Comparison of ENCODE assay signal across 9 cellular contexts in the genomic region with DNA sequence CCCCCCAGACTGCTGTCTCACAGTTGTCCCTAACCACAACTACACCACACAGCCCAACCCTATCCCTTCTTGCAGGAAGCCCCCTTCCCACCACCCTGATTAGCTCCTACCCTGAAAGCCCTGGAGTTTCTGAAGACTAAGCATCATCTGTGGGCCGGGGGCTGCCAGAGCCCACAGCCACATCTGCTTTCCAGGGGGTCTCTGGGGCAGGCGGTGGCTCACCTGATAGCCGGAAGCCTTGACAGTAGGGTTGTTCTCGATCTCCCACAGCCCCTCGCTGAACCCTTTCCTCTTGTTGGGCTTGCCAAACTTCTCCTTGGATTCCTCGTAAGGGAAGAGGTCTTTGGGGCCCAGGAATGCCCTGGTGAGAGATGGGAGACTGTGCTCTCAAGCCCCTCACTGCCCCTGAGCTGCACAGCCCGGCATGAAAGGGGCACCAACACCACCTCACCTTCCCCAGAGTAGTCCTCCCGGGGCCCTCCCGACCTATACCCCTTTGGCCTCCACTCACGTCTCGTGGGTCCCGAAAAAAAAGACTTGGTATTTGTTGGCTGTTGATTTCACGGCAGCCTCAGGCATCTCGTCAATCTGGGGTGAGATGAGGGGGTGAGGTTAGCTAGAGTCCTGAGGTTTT. TPM values are rescaled to one million over a fixed set of nuclear protein-coding genes. Genes with fewer than 3 reads are reported as not detected.
DNase-seq lines count a peak whose midpoint lies in the region; ATAC-seq, FAIRE-seq and TF ChIP-seq lines count a peak whose summit lies in the region.
"Had no signal": no experiment of that assay in that cellular context is flagged by ENCODE, and none has a peak within 500 bp of the region (broad histone marks: within the 10 kb centered on the region; RNA-seq: fewer than 3 reads in every experiment).

No MANE protein-coding gene starts in this region.

- H3K9ac ChIP-seq in muscle layer of colon (ENCODE audit: low read length): no peak overlapping the region

- TF ChIP-seq CTCF in cardiac muscle cell (IDR thresholded peaks at IDR 0.05; ENCODE audit: low read depth, low read length): no peak
- TF ChIP-seq CTCF in type B pancreatic cell (conservative IDR thresholded peaks at IDR 0.05): no peak

- H3K4me1 ChIP-seq in cardiac muscle cell (ENCODE audit: low read depth) (peaks cover 34% of the 10 kb centered on the region), muscle layer of colon (ENCODE audit: insufficient read depth, low read length) (peaks cover 52% of the 10 kb centered on the region)

- no peak for FAIRE-seq in H54 (lab: Jason Lieb, UNC)

- no peak for TF ChIP-seq POLR2A in H54 (IDR thresholded peaks at IDR 0.05; ENCODE audit: low read depth, low read length)

- H3K27me3 ChIP-seq in cardiac muscle cell: no peaks in the 10 kb centered on the region
- no peaks in the 10 kb centered on the region for H3K27me3 ChIP-seq in muscle layer of colon (ENCODE audit: control insufficient read depth in 1 of 2, insufficient read depth in 2 of 2, low read length in 2 of 2)

- no peaks in the 10 kb centered on the region for H3K9me3 Mint-ChIP-seq in activated naive CD8-positive, alpha-beta T cell treated with anti-CD3 and anti-CD28 coated beads, Interleukin-2, amount 10 ng/mL, durations not matched to agents 7 days and 5 days
- H3K9me3 Mint-ChIP-seq in type B pancreatic cell: no peaks in the 10 kb centered on the region

- H3K27ac Mint-ChIP-seq in activated naive CD8-positive, alpha-beta T cell treated with anti-CD3 and anti-CD28 coated beads, Interleukin-2, amount 10 ng/mL, durations not matched to agents 7 days and 5 days: peak overlapping the region; percentile 53
- H3K27ac Mint-ChIP-seq in type B pancreatic cell: peak overlapping the region; percentile 99

- peaks cover 53% of the 10 kb centered on the region for H3K4me1 Mint-ChIP-seq in activated naive CD8-positive, alpha-beta T cell treated with anti-CD3 and anti-CD28 coated beads, Interleukin-2, amount 10 ng/mL, durations not matched to agents 7 days and 5 days
- peaks cover 55% of the 10 kb centered on the region for H3K4me1 Mint-ChIP-seq in type B pancreatic cell (ENCODE audit: unreplicated experiment)

- DNase-seq in cardiac muscle cell (ENCODE audit: low read depth in 1 of 2, low spot score in 1 of 2) (no peak), left ventricle myocardium superior (no peak), type B pancreatic cell (ENCODE audit: extremely low spot score, unreplicated experiment) (no peak), H54 (ENCODE audit: insufficient read length, low spot score) (no peak), middle frontal gyrus (ENCODE audit: extremely low spot score, low spot score) (no peak)
- DNase-seq in activated naive CD8-positive, alpha-beta T cell treated with anti-CD3 and anti-CD28 coated beads, Interleukin-2, amount 10 ng/mL, durations not matched to agents 7 days and 5 days: no peak
- DNase-seq: NCI-H1417 treated with DMSO at 0.1 percent for 48 hours had no signal

- H3K9me3 ChIP-seq in cardiac muscle cell (ENCODE audit: low read depth): no peaks in the 10 kb centered on the region
- H3K9me3 ChIP-seq in muscle layer of colon (ENCODE audit: low read length): no peaks in the 10 kb centered on the region

- H3K27ac ChIP-seq in cardiac muscle cell (peak overlapping the region; percentile 100), muscle layer of colon (ENCODE audit: low read depth, low read length) (peak overlapping the region; percentile 16)

- H3K36me3 ChIP-seq in cardiac muscle cell (peaks cover 5% of the 10 kb centered on the region), muscle layer of colon (ENCODE audit: insufficient read depth, low read length) (peaks cover 34% of the 10 kb centered on the region)

- H3K36me3 Mint-ChIP-seq in activated naive CD8-positive, alpha-beta T cell treated with anti-CD3 and anti-CD28 coated beads, Interleukin-2, amount 10 ng/mL, durations not matched to agents 7 days and 5 days: peaks cover 34% of the 10 kb centered on the region
- peaks cover 12% of the 10 kb centered on the region for H3K36me3 Mint-ChIP-seq in type B pancreatic cell

- ATAC-seq in left ventricle myocardium superior (no peak), HG03159 (IDR thresholded peaks at IDR 0.05; ENCODE audit: unreplicated experiment) (no peak)
- ATAC-seq in activated naive CD8-positive, alpha-beta T cell treated with anti-CD3 and anti-CD28 coated beads, Interleukin-2, amount 10 ng/mL, durations not matched to agents 7 days and 5 days (ENCODE audit: low read depth): no peak

- no peaks in the 10 kb centered on the region for H3K27me3 Mint-ChIP-seq in activated naive CD8-positive, alpha-beta T cell treated with anti-CD3 and anti-CD28 coated beads, Interleukin-2, amount 10 ng/mL, durations not matched to agents 7 days and 5 days
- H3K27me3 Mint-ChIP-seq in type B pancreatic cell: no peaks in the 10 kb centered on the region

- no peak overlapping the region for H3K4me3 ChIP-seq in cardiac muscle cell
- no peak overlapping the region for H3K4me3 ChIP-seq in muscle layer of colon (ENCODE audit: low read depth in 1 of 2, low read length in 2 of 2)

- intact Hi-C loops in left ventricle myocardium superior (cut with micrococcal nuclease): no loop called here

- no peak overlapping the region for H3K4me3 Mint-ChIP-seq in activated naive CD8-positive, alpha-beta T cell treated with anti-CD3 and anti-CD28 coated beads, Interleukin-2, amount 10 ng/mL, durations not matched to agents 7 days and 5 days
- peak overlapping the region; percentile 95 for H3K4me3 Mint-ChIP-seq in type B pancreatic cell

- POLR2A ChIA-PET in activated naive CD8-positive, alpha-beta T cell treated with anti-CD3 and anti-CD28 coated beads, Interleukin-2, amount 10 ng/mL, durations not matched to agents 7 days and 5 days (lab: Charles Lee): no interaction called here

RNA-seq across cellular contexts. Expression of gene MRPL24, which starts 4.0 kb away (rescaled TPM):
- total RNA-seq in cardiac muscle cell (34.9 and 54.1 TPM in 2 replicates), left ventricle myocardium superior (96.1 TPM), type B pancreatic cell (ENCODE audit: low replicate concordance) (47.4 and 58.6 TPM in 2 replicates)
- 70.7 and 77.7 TPM in 2 replicates for polyA plus RNA-seq in cardiac muscle cell
- 10 to 100 TPM; 45.0 to 51.1 TPM for total RNA-seq in activated naive CD8-positive, alpha-beta T cell treated with anti-CD3 and anti-CD28 coated beads, Interleukin-2, amount 10 ng/mL, durations not matched to agents 7 days and 5 days

RNA-seq across cellular contexts. Expression of gene HDGF, which starts 6.6 kb away (rescaled TPM):
- total RNA-seq in cardiac muscle cell: 207 and 480 TPM in 2 replicates
- polyA plus RNA-seq in cardiac muscle cell: 176 and 238 TPM in 2 replicates
- 185 TPM for total RNA-seq in left ventricle myocardium superior
- total RNA-seq in activated naive CD8-positive, alpha-beta T cell treated with anti-CD3 and anti-CD28 coated beads, Interleukin-2, amount 10 ng/mL, durations not matched to agents 7 days and 5 days: 100 to 1,000 TPM; 186 to 196 TPM
- total RNA-seq in type B pancreatic cell (ENCODE audit: low replicate concordance): 249 and 270 TPM in 2 replicates

RNA-seq across cellular contexts. Expression of gene ISG20L2, which starts 16.3 kb away (rescaled TPM):
- total RNA-seq in cardiac muscle cell (22.6 and 27.3 TPM in 2 replicates), left ventricle myocardium superior (12.0 TPM), type B pancreatic cell (ENCODE audit: low replicate concordance) (35.3 and 42.0 TPM in 2 replicates)
- polyA plus RNA-seq in cardiac muscle cell: 25.1 and 31.3 TPM in 2 replicates
- 10 to 100 TPM; 44.1 to 47.1 TPM for total RNA-seq in activated naive CD8-positive, alpha-beta T cell treated with anti-CD3 and anti-CD28 coated beads, Interleukin-2, amount 10 ng/mL, durations not matched to agents 7 days and 5 days

RNA-seq across cellular contexts. Expression of gene METTL25B, which starts 16.6 kb away (rescaled TPM):
- total RNA-seq in cardiac muscle cell: 22.8 and 25.4 TPM in 2 replicates
- polyA plus RNA-seq in cardiac muscle cell: 19.5 and 20.9 TPM in 2 replicates
- total RNA-seq in left ventricle myocardium superior: 14.7 TPM
- 10 to 100 TPM; 34.6 to 35.1 TPM for total RNA-seq in activated naive CD8-positive, alpha-beta T cell treated with anti-CD3 and anti-CD28 coated beads, Interleukin-2, amount 10 ng/mL, durations not matched to agents 7 days and 5 days
- 35.2 and 39.7 TPM in 2 replicates for total RNA-seq in type B pancreatic cell (ENCODE audit: low replicate concordance)

RNA-seq across cellular contexts. Expression of gene PRCC, which starts 22.4 kb away (rescaled TPM):
- total RNA-seq in cardiac muscle cell (117 and 126 TPM in 2 replicates), left ventricle myocardium superior (41.3 TPM), type B pancreatic cell (ENCODE audit: low replicate concordance) (79.1 and 81.8 TPM in 2 replicates)
- polyA plus RNA-seq in cardiac muscle cell: 118 and 150 TPM in 2 replicates
- total RNA-seq in activated naive CD8-positive, alpha-beta T cell treated with anti-CD3 and anti-CD28 coated beads, Interleukin-2, amount 10 ng/mL, durations not matched to agents 7 days and 5 days: 10 to 100 TPM; 65.7 to 76.0 TPM
